Comparison of ENCODE assay signal across 16 cellular contexts in genomic region chr15:63950911-63951481, GRCh38.
DNase-seq lines count a peak whose midpoint lies in the region; ATAC-seq and TF ChIP-seq lines count a peak whose summit lies in the region.
"Had no signal": no experiment of that assay in that cellular context is flagged by ENCODE, and none has a peak within 500 bp of the region (broad histone marks: within the 10 kb centered on the region; RNA-seq: fewer than 3 reads in every experiment).

No MANE protein-coding gene starts in this region.

- BruUV-seq in IMR-90 (replicated peaks; lab: Mats Ljungman, UMichigan), result no TSS peak

- no peak overlapping the region for H3K56ac ChIP-seq in IMR-90 (ENCODE audit: extremely low read depth, insufficient read depth, low read length)

- no CpG with 5 or more reads among the region's 6 CpGs for WGBS in IMR-90 (ENCODE audit: extremely low coverage in 2 of 2, insufficient read length in 1 of 2), 2 experiments
- 86 to 92% (median 91%) methylated on average over 6 of the region's 6 CpGs for WGBS in heart left ventricle, 4 donors

- peak overlapping the region; percentile 94 for H2AK5ac ChIP-seq in IMR-90 (ENCODE audit: low read depth, low read length)

- H4K20me1 ChIP-seq in IMR-90 (ENCODE audit: insufficient read depth, low read length), result peaks cover 10% of the 10 kb centered on the region; the same call in 1 of the 2 replicates

- no peaks in the 10 kb centered on the region for H3K4me1 Mint-ChIP-seq in central memory CD8-positive, alpha-beta T cell

- H2AFZ ChIP-seq in IMR-90 (replicated peaks; ENCODE audit: low read length, poor library complexity), result peak overlapping the region; percentile 34

- peak overlapping the region in 1 of 2 experiments; percentile 50; a peak in 1 of 4 replicates for H4K8ac ChIP-seq in IMR-90 (ENCODE audit: low read depth in 2 of 2, low read length in 2 of 2)

- H3K14ac ChIP-seq in IMR-90 (replicated peaks; ENCODE audit: low read depth, low read length), result peak overlapping the region; percentile 57

- no peak for TF ChIP-seq RAD21 in IMR-90 (IDR thresholded peaks at IDR 0.05; ENCODE audit: low read length)

- CTCF ChIA-PET in IMR-90 (lab: Yijun Ruan, JAX), result interaction anchor here (1.1 kb wide), 1 partner anchor 17 kb away, joined by 3 read pairs; no protein-coding TSS in a partner anchor

- H4K5ac ChIP-seq in IMR-90 (ENCODE audit: low read depth, low read length), result peak overlapping the region; percentile 54; the same call in 1 of the 2 replicates

- H3K4me3 Mint-ChIP-seq in central memory CD8-positive, alpha-beta T cell, result no peak overlapping the region
- H3K4me3 Mint-ChIP-seq: naive B cell had no signal

- peak overlapping the region; percentile 58 for H3K18ac ChIP-seq in IMR-90 (ENCODE audit: low read depth, low read length)

- in situ Hi-C loops in IMR-90 (cut with MboI; ENCODE audit: low sequenced_read_pairs), result no loop called here

- peak overlapping the region; percentile 56 for H2BK120ac ChIP-seq in IMR-90 (ENCODE audit: low read depth, low read length)

- TF ChIP-seq POLR2A in IMR-90 (IDR thresholded peaks at IDR 0.05; ENCODE audit: low read depth, low read length), result no peak
- no peak for TF ChIP-seq POLR2A in heart left ventricle (IDR thresholded peaks at IDR 0.05)

- H3K4me3 ChIP-seq in IMR-90 (ENCODE audit: insufficient read depth, low read depth, low read length), result no peak overlapping the region
- H3K4me3 ChIP-seq in mucosa of descending colon, result no peak overlapping the region
- H3K4me3 ChIP-seq in heart left ventricle, result no peak overlapping the region
- H3K4me3 ChIP-seq: adrenal gland had no signal

- no peak overlapping the region for H3K9ac ChIP-seq in IMR-90 (ENCODE audit: low read depth, low read length)

- H3K23ac ChIP-seq in IMR-90 (ENCODE audit: low read depth, low read length), result peak overlapping the region; percentile 34; the same call in 1 of the 2 replicates

- POLR2A ChIA-PET in IMR-90 (lab: Charles Lee; ENCODE audit: unreplicated experiment), result no interaction called here

- peak overlapping the region; percentile 58; the same call in 2 of the 3 replicates for H2BK15ac ChIP-seq in IMR-90 (ENCODE audit: low read depth, low read length)

- peak; percentile 71 for DNase-seq in AG08396 (ENCODE audit: low spot score)
- peak; percentile 87 for DNase-seq in IMR-90
- DNase-seq in central memory CD8-positive, alpha-beta T cell (ENCODE audit: low spot score in 2 of 2), result no peak
- DNase-seq in mucosa of descending colon, result no peak
- no peak for DNase-seq in GF-D8 (lab: John Stamatoyannopoulos, UW)
- DNase-seq in heart left ventricle, result no peak
- DNase-seq: activated CD8-positive, alpha-beta memory T cell treated with anti-CD3 and anti-CD28 coated beads, Interleukin-2, amount 50 U/mL, for 4 hours; naive B cell; NCI-H1105 treated with DMSO at 0.1 percent for 48 hours; NCI-H524; SHP77 had no signal

- H3K36me3 Mint-ChIP-seq in central memory CD8-positive, alpha-beta T cell (ENCODE audit: insufficient read depth), result peaks cover 3% of the 10 kb centered on the region
- H3K36me3 Mint-ChIP-seq: naive B cell had no signal

- H3K9me3 ChIP-seq in IMR-90 (ENCODE audit: control insufficient read depth, insufficient read depth, low read length), result peaks cover 2% of the 10 kb centered on the region; the same call in 1 of the 2 replicates
- H3K9me3 ChIP-seq in mucosa of descending colon, result no peaks in the 10 kb centered on the region
- H3K9me3 ChIP-seq in heart left ventricle, result peaks cover 0 to 3% (median 0%) of the 10 kb centered on the region in 12 donors
- H3K9me3 ChIP-seq: adrenal gland had no signal

- peak overlapping the region; percentile 66 for H2AK9ac ChIP-seq in IMR-90 (replicated peaks; ENCODE audit: low read depth, low read length, poor library complexity)

- intact Hi-C loops in IMR-90 (cut with micrococcal nuclease), result no loop called here
- intact Hi-C loops in mucosa of descending colon (cut with DNase I, micrococcal nuclease), result no loop called here
- intact Hi-C loops in heart left ventricle (cut with DNase I), result loop anchor here in 1 of 10 donors (5.0 kb wide), 1 partner anchor 199 kb away; no protein-coding TSS in a partner anchor

- H3K27me3 Mint-ChIP-seq in central memory CD8-positive, alpha-beta T cell, result no peaks in the 10 kb centered on the region
- H3K27me3 Mint-ChIP-seq: naive B cell had no signal

- no peak for TF ChIP-seq CTCF in IMR-90 (conservative IDR thresholded peaks at IDR 0.05; ENCODE audit: low read depth, low read length)
- no peak for TF ChIP-seq CTCF in mucosa of descending colon (IDR thresholded peaks at IDR 0.05)
- TF ChIP-seq CTCF in heart left ventricle (IDR thresholded peaks at IDR 0.05), result no peak

- H3K36me3 ChIP-seq in IMR-90 (ENCODE audit: control insufficient read depth, insufficient read depth, low read length), result no peaks in the 10 kb centered on the region
- no peaks in the 10 kb centered on the region for H3K36me3 ChIP-seq in mucosa of descending colon (ENCODE audit: low read depth)
- peaks cover 0 to 8% (median 0%) of the 10 kb centered on the region in 9 donors for H3K36me3 ChIP-seq in heart left ventricle
- H3K36me3 ChIP-seq: adrenal gland had no signal

- peak overlapping the region; percentile 2 for H2BK5ac ChIP-seq in IMR-90 (ENCODE audit: low read depth, low read length, poor library complexity, severe bottlenecking)

- H4K91ac ChIP-seq in IMR-90 (ENCODE audit: insufficient read depth, low read depth, low read length), result peak overlapping the region; percentile 67; the same call in 1 of the 2 replicates

- H2BK20ac ChIP-seq in IMR-90 (ENCODE audit: low read depth, low read length), result peak overlapping the region; percentile 87

- ATAC-seq in IMR-90 (ENCODE audit: low read depth) (peak; percentile 93), mucosa of descending colon (peak; percentile 11), HG02588 (IDR thresholded peaks at IDR 0.05; ENCODE audit: unreplicated experiment) (no peak), GM18511 (IDR thresholded peaks at IDR 0.05; ENCODE audit: unreplicated experiment) (no peak), heart left ventricle (no peak)
- ATAC-seq in central memory CD8-positive, alpha-beta T cell (replicated peaks; ENCODE audit: extremely low read depth, poor library complexity, severe bottlenecking), result no peak

- peak overlapping the region; percentile 31 for H3K4me2 ChIP-seq in IMR-90 (ENCODE audit: low read depth, low read length)

- H3K27ac ChIP-seq in IMR-90 (ENCODE audit: insufficient read depth, low read length) (peak overlapping the region; percentile 78), heart left ventricle (no peak overlapping the region)
- H3K27ac ChIP-seq: adrenal gland, C4-2B, VCaP had no signal

- no peaks in the 10 kb centered on the region for H3K27me3 ChIP-seq in IMR-90 (ENCODE audit: control insufficient read depth, insufficient read depth, low read length)
- no peaks in the 10 kb centered on the region for H3K27me3 ChIP-seq in heart left ventricle
- H3K27me3 ChIP-seq: adrenal gland had no signal

- H3K27ac Mint-ChIP-seq in central memory CD8-positive, alpha-beta T cell (ENCODE audit: low read depth), result peak overlapping the region; percentile 27

- peaks cover 12% of the 10 kb centered on the region for H3K4me1 ChIP-seq in IMR-90 (ENCODE audit: control insufficient read depth, insufficient read depth, low read length)
- H3K4me1 ChIP-seq in mucosa of descending colon (ENCODE audit: low read depth), result peaks cover 2% of the 10 kb centered on the region
- peaks cover 0 to 20% (median 0%) of the 10 kb centered on the region in 12 donors for H3K4me1 ChIP-seq in heart left ventricle
- H3K4me1 ChIP-seq: adrenal gland had no signal

- no peaks in the 10 kb centered on the region for H3K79me1 ChIP-seq in IMR-90 (ENCODE audit: low read depth in 1 of 2, low read length in 2 of 2)

- peaks cover 12% of the 10 kb centered on the region for H3K9me1 ChIP-seq in IMR-90 (ENCODE audit: insufficient read depth, low read length)

- peak overlapping the region; percentile 85 for H3K4ac ChIP-seq in IMR-90 (ENCODE audit: low read depth, low read length)

- no peaks in the 10 kb centered on the region for H3K9me3 Mint-ChIP-seq in central memory CD8-positive, alpha-beta T cell
- H3K9me3 Mint-ChIP-seq: naive B cell had no signal

- dilution Hi-C loops in IMR-90 (cut with HindIII; ENCODE audit: low sequenced_read_pairs, unreplicated experiment), result no loop called here

TF ChIP-seq in IMR-90, 13 proteins besides CTCF, POLR2A, EP300 and RAD21:
- TF ChIP-seq MAZ (IDR thresholded peaks at IDR 0.05; ENCODE audit: borderline replicate concordance, low read depth, low read length) (peak; percentile 47; the same call in 1 of the 2 replicates), CEBPB (IDR thresholded peaks at IDR 0.05; ENCODE audit: low read depth, low read length) (no peak), BHLHE40 (IDR thresholded peaks at IDR 0.05; ENCODE audit: low read depth, low read length) (peak; percentile 34; the same call in 1 of the 2 replicates)
TF ChIP-seq in IMR-90: peak in this region for 2.

Comparison
In these comparisons a context has a peak if more than half of its experiments do, and no peak if none do; other contexts are left out.
1. DNase-seq: peak in AG08396 (single experiment) and IMR-90 (single experiment); none in central memory CD8-positive, alpha-beta T cell (0 of 2), mucosa of descending colon (0 of 3), GF-D8 (single experiment) and heart left ventricle (0 of 5).
2. ATAC-seq: peak in IMR-90 (single experiment) and mucosa of descending colon (single experiment); none in central memory CD8-positive, alpha-beta T cell (single experiment), HG02588 (single experiment), GM18511 (single experiment) and heart left ventricle (0 of 4).